ENCODE assay signal across 17 cellular contexts in genomic region chr1:162212713-162213112, GRCh38.
DNase-seq lines count a peak whose midpoint lies in the region; ATAC-seq and TF ChIP-seq lines count a peak whose summit lies in the region.
"Had no signal": no experiment of that assay in that cellular context is flagged by ENCODE, and none has a peak within 500 bp of the region (broad histone marks: within the 10 kb centered on the region; RNA-seq: fewer than 3 reads in every experiment).

No MANE protein-coding gene starts in this region.

- TF ChIP-seq POLR2A in breast epithelium (IDR thresholded peaks at IDR 0.05), result no peak
- TF ChIP-seq POLR2A in transverse colon (IDR thresholded peaks at IDR 0.05), result no peak

- peak overlapping the region; percentile 53 for H3K4me2 ChIP-seq in neural progenitor cell
- H3K4me2 ChIP-seq: BLaER1 had no signal

- CTCF ChIA-PET in MCF 10A (lab: Yijun Ruan, JAX), result interaction anchor here (0.8 to 2.1 kb wide), 5 partner anchors 8 to 185 kb away, joined by 3 to 15 read pairs (median 4); partner anchors contain the start of gene NOS1AP

- H3K9me3 ChIP-seq in breast epithelium (no peaks in the 10 kb centered on the region), right cardiac atrium (ENCODE audit: control insufficient read depth, low read length) (no peaks in the 10 kb centered on the region), neural progenitor cell (ENCODE audit: low read depth) (no peaks in the 10 kb centered on the region), transverse colon (no peaks in the 10 kb centered on the region), left lung (no peaks in the 10 kb centered on the region)
- H3K9me3 ChIP-seq: BLaER1, SJCRH30, testis had no signal

- no peaks in the 10 kb centered on the region for H3K9me3 Mint-ChIP-seq in MCF 10A (ENCODE audit: unreplicated experiment)
- H3K9me3 Mint-ChIP-seq in neural progenitor cell, result peaks cover 4% of the 10 kb centered on the region
- H3K9me3 Mint-ChIP-seq: activated naive CD8-positive, alpha-beta T cell treated with anti-CD3 and anti-CD28 coated beads, Interleukin-2, amount 10 ng/mL, durations not matched to agents 7 days and 5 days had no signal

- H3K36me3 Mint-ChIP-seq in MCF 10A (ENCODE audit: insufficient read depth, unreplicated experiment), result no peaks in the 10 kb centered on the region
- peaks cover 14% of the 10 kb centered on the region for H3K36me3 Mint-ChIP-seq in neural progenitor cell
- H3K36me3 Mint-ChIP-seq: activated naive CD8-positive, alpha-beta T cell treated with anti-CD3 and anti-CD28 coated beads, Interleukin-2, amount 10 ng/mL, durations not matched to agents 7 days and 5 days had no signal

- WGBS in right cardiac atrium, result 64% methylated on average over 7 of the region's 7 CpGs
- WGBS in transverse colon (ENCODE audit: low coverage in 1 of 2), 2 donors, result 20 to 33% methylated on average over 1 to 7 of the region's 7 CpGs

- intact Hi-C loops in breast epithelium (cut with DNase I; ENCODE audit: low total_unique reads), result no loop called here
- intact Hi-C loops in MCF 10A (cut with micrococcal nuclease), result no loop called here
- intact Hi-C loops in right cardiac atrium (cut with DNase I), result no loop called here
- intact Hi-C loops in transverse colon (cut with DNase I; ENCODE audit: low total_unique reads), result no loop called here
- intact Hi-C loops in dorsolateral prefrontal cortex (cut with DNase I), result loop anchor here in 1 of 2 donors (5.0 kb wide), 1 partner anchor 75 kb away; no protein-coding TSS in a partner anchor
- intact Hi-C loops in left lung (cut with DNase I), result no loop called here

- no peak overlapping the region for H3K9ac ChIP-seq in neural progenitor cell
- H3K9ac ChIP-seq: BLaER1 had no signal

- H3K27ac ChIP-seq in breast epithelium (peak overlapping the region; percentile 73 to 83), right cardiac atrium (ENCODE audit: low read length) (no peak overlapping the region), neural progenitor cell (no peak overlapping the region), transverse colon (peak overlapping the region; percentile 56 to 85 (median 67)), dorsolateral prefrontal cortex (no peak overlapping the region), left lung (no peak overlapping the region)
- H3K27ac ChIP-seq: BLaER1, SJCRH30, testis had no signal

- H2AFZ ChIP-seq in neural progenitor cell (replicated peaks), result no peak overlapping the region

- in situ Hi-C loops in transverse colon (cut with MboI; ENCODE audit: low pct_ligation_motif_present in 1 of 4, low pct_unique_long_range_greater_than_20kb in 1 of 4, low sequenced_read_pairs in 3 of 4), result no loop called here

- DNase-seq in breast epithelium (ENCODE audit: low spot score in 2 of 2) (no peak), MCF 10A (ENCODE audit: unreplicated experiment) (no peak), right cardiac atrium (no peak), neural progenitor cell (ENCODE audit: low spot score) (no peak), transverse colon (peak; percentile 40), NAMALWA (ENCODE audit: low spot score) (no peak), dorsolateral prefrontal cortex (no peak), left lung (no peak)
- DNase-seq: activated CD8-positive, alpha-beta T cell treated with anti-CD3 and anti-CD28 coated beads, Interleukin-2, amount 10 ng/mL, durations not matched to agents 7 days and 5 days; activated naive CD8-positive, alpha-beta T cell treated with anti-CD3 and anti-CD28 coated beads, Interleukin-2, amount 10 ng/mL, durations not matched to agents 7 days and 5 days; glutamatergic neuron; NCI-H1092; NCI-H2081 treated with DMSO at 0.1 percent for 48 hours; NCI-H526; testis had no signal

- POLR2A ChIA-PET in MCF 10A (lab: Yijun Ruan, JAX), result interaction anchor here (1.2 to 1.6 kb wide), 2 partner anchors 10 to 39 kb away, joined by 3 to 6 read pairs; no protein-coding TSS in a partner anchor

- H3K79me2 ChIP-seq in neural progenitor cell (ENCODE audit: low read depth), result peaks cover 39% of the 10 kb centered on the region

- no peaks in the 10 kb centered on the region for H3K27me3 Mint-ChIP-seq in MCF 10A (ENCODE audit: insufficient read depth, unreplicated experiment)
- H3K27me3 Mint-ChIP-seq in neural progenitor cell (ENCODE audit: insufficient read depth, low read depth), result peaks cover 2% of the 10 kb centered on the region

- no peaks in the 10 kb centered on the region for H4K20me1 ChIP-seq in neural progenitor cell (ENCODE audit: low read depth)
- H4K20me1 ChIP-seq: BLaER1 had no signal

- BruUV-seq in MCF 10A (replicated peaks; lab: Mats Ljungman, UMichigan), result no TSS peak

- H3K4me1 Mint-ChIP-seq in MCF 10A (ENCODE audit: insufficient read depth, unreplicated experiment), result peaks cover 24% of the 10 kb centered on the region
- H3K4me1 Mint-ChIP-seq in neural progenitor cell, result peaks cover 52% of the 10 kb centered on the region

- H3K4me3 ChIP-seq in breast epithelium (no peak overlapping the region), right cardiac atrium (ENCODE audit: low read length) (no peak overlapping the region), neural progenitor cell (no peak overlapping the region), transverse colon (no peak overlapping the region), dorsolateral prefrontal cortex (no peak overlapping the region), left lung (no peak overlapping the region)
- H3K4me3 ChIP-seq: BLaER1, SJCRH30, testis had no signal

- no peaks in the 10 kb centered on the region for H3K36me3 ChIP-seq in breast epithelium
- no peaks in the 10 kb centered on the region for H3K36me3 ChIP-seq in neural progenitor cell
- no peaks in the 10 kb centered on the region for H3K36me3 ChIP-seq in transverse colon
- no peaks in the 10 kb centered on the region for H3K36me3 ChIP-seq in left lung
- H3K36me3 ChIP-seq: BLaER1, SJCRH30 had no signal

- no peak for TF ChIP-seq CTCF in breast epithelium (IDR thresholded peaks at IDR 0.05)
- no peak for TF ChIP-seq CTCF in MCF 10A (IDR thresholded peaks at IDR 0.05; ENCODE audit: unreplicated experiment)
- TF ChIP-seq CTCF in neural progenitor cell (IDR thresholded peaks at IDR 0.05), result no peak
- TF ChIP-seq CTCF in transverse colon (IDR thresholded peaks at IDR 0.05), result no peak
- TF ChIP-seq CTCF in dorsolateral prefrontal cortex (IDR thresholded peaks at IDR 0.05 in 54 of 56, conservative IDR thresholded peaks at IDR 0.05 in 2 of 56; ENCODE audit: low read depth in 1 of 56, partially characterized antibody in 56 of 56), result no peak
- no peak for TF ChIP-seq CTCF in left lung (IDR thresholded peaks at IDR 0.05)

- TF ChIP-seq EP300 in transverse colon (IDR thresholded peaks at IDR 0.05; ENCODE audit: low read depth), result no peak

- H3K4me3 Mint-ChIP-seq in MCF 10A (ENCODE audit: unreplicated experiment) (no peak overlapping the region), neural progenitor cell (no peak overlapping the region)
- H3K4me3 Mint-ChIP-seq: activated CD8-positive, alpha-beta T cell treated with anti-CD3 and anti-CD28 coated beads, Interleukin-2, amount 10 ng/mL, durations not matched to agents 7 days and 5 days; activated naive CD8-positive, alpha-beta T cell treated with anti-CD3 and anti-CD28 coated beads, Interleukin-2, amount 10 ng/mL, durations not matched to agents 7 days and 5 days had no signal

- H3K27me3 ChIP-seq in breast epithelium (no peaks in the 10 kb centered on the region), right cardiac atrium (ENCODE audit: control insufficient read depth, insufficient read depth) (no peaks in the 10 kb centered on the region), neural progenitor cell (no peaks in the 10 kb centered on the region), transverse colon (no peaks in the 10 kb centered on the region), dorsolateral prefrontal cortex (no peaks in the 10 kb centered on the region), left lung (no peaks in the 10 kb centered on the region)
- H3K27me3 ChIP-seq: BLaER1, SJCRH30, testis had no signal

- H3K27ac Mint-ChIP-seq in MCF 10A (ENCODE audit: low read depth, unreplicated experiment), result no peak overlapping the region
- H3K27ac Mint-ChIP-seq in neural progenitor cell, result peak overlapping the region; percentile 69
- H3K27ac Mint-ChIP-seq: activated CD8-positive, alpha-beta T cell treated with anti-CD3 and anti-CD28 coated beads, Interleukin-2, amount 10 ng/mL, durations not matched to agents 7 days and 5 days; activated naive CD8-positive, alpha-beta T cell treated with anti-CD3 and anti-CD28 coated beads, Interleukin-2, amount 10 ng/mL, durations not matched to agents 7 days and 5 days had no signal

- ATAC-seq in right cardiac atrium, result peak; percentile 43 to 55
- no peak for ATAC-seq in left lung
- ATAC-seq: activated CD8-positive, alpha-beta T cell treated with anti-CD3 and anti-CD28 coated beads, Interleukin-2, amount 10 ng/mL, durations not matched to agents 7 days and 5 days had no signal

- H3K4me1 ChIP-seq in breast epithelium, result peaks cover 0 to 23% of the 10 kb centered on the region in 2 donors
- peaks cover 13% of the 10 kb centered on the region for H3K4me1 ChIP-seq in right cardiac atrium (ENCODE audit: control insufficient read depth, insufficient read depth, low read length)
- H3K4me1 ChIP-seq in neural progenitor cell, result peaks cover 49% of the 10 kb centered on the region
- peaks cover 18 to 59% (median 33%) of the 10 kb centered on the region in 4 donors for H3K4me1 ChIP-seq in transverse colon
- peaks cover 4 to 10% of the 10 kb centered on the region in 2 donors for H3K4me1 ChIP-seq in left lung

- H3F3A ChIP-seq in neural progenitor cell (ENCODE audit: low read depth), result peaks cover 16% of the 10 kb centered on the region

Comparison
In these comparisons a context has a peak if more than half of its experiments do, and no peak if none do; other contexts are left out.
1. H3K27ac ChIP-seq: peak in breast epithelium (2 of 2) and transverse colon (4 of 4); none in right cardiac atrium (single experiment), neural progenitor cell (single experiment), dorsolateral prefrontal cortex (0 of 59) and left lung (0 of 2).